9 cellular contexts compared by ENCODE assay signal in the genomic region with DNA sequence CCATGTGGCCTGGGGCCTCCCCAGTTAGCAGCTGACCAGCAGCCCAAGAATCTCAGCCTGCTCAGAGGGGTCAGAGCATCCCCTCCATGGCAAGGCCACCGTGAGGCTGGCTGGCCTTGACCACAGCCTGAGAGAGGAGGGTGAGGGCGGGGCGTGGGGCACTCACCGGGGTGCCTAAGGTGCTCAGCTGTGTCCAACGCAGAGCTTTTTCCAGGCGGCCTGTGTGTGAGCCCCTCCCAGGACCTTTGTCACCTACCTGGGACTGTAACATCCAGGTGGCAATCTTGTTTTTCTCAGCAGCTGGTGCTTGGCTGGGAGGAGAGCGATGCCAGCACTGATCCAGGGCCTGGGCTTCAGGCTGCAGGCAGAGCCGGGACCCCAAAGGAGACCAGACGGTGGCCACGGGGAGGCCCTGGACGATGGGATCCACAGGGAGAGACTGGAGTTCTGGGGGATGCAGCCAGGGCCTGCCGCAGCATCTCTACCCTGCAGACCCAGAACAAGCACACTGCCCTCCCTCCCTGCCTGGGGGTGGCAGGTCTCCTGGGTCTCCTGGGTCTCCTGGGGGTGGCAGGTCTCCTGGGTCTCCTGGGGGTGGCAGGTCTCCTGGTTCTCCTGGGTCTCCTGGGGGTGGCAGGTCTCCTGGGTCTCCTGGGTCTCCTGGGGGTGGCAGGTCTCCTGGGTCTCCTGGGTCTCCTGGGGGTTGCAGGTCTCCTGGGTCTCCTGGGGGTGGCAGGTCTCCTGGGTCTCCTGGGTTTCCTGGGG. TPM values are rescaled to one million over a fixed set of nuclear protein-coding genes. Genes with fewer than 3 reads are reported as not detected.
DNase-seq lines count a peak whose midpoint lies in the region; ATAC-seq and TF ChIP-seq lines count a peak whose summit lies in the region.
"Had no signal": no experiment of that assay in that cellular context is flagged by ENCODE, and none has a peak within 500 bp of the region (broad histone marks: within the 10 kb centered on the region; RNA-seq: fewer than 3 reads in every experiment).

No MANE protein-coding gene starts in this region.

- H3K4me2 ChIP-seq in BLaER1, result peak overlapping the region; percentile 93

- no peak for TF ChIP-seq CTCF in RWPE2 (IDR thresholded peaks at IDR 0.05; ENCODE audit: poor library complexity, severe bottlenecking)
- TF ChIP-seq CTCF in osteocyte (IDR thresholded peaks at IDR 0.05), result no peak

- CTCF ChIA-PET in CD4-positive, alpha-beta memory T cell (lab: Charles Lee; ENCODE audit: partially characterized antibody), result interaction anchor here (1.4 kb wide), 2 partner anchors 27 to 96 kb away, joined by 3 to 6 read pairs; no protein-coding TSS in a partner anchor

- peak overlapping the region; percentile 87 for H3K27ac ChIP-seq in BLaER1
- no peak overlapping the region for H3K27ac ChIP-seq in RWPE2 (ENCODE audit: poor library complexity, severe bottlenecking)
- H3K27ac ChIP-seq in CD4-positive, alpha-beta memory T cell (ENCODE audit: low read depth, low read length), result no peak overlapping the region

- H3K27ac Mint-ChIP-seq in osteocyte (ENCODE audit: unreplicated experiment), result no peak overlapping the region
- H3K27ac Mint-ChIP-seq in CD4-positive, alpha-beta memory T cell, result peak overlapping the region in 1 of 7 donors; percentile 70
- H3K27ac Mint-ChIP-seq: IgD-negative memory B cell had no signal

- H3K4me3 ChIP-seq in BLaER1 (peak overlapping the region; percentile 47; the same call in 1 of the 2 replicates), RWPE2 (ENCODE audit: severe bottlenecking) (no peak overlapping the region)
- H3K4me3 ChIP-seq in CD4-positive, alpha-beta memory T cell (ENCODE audit: low read length in 2 of 2), result no peak overlapping the region

- peaks cover 11% of the 10 kb centered on the region for H3K9me3 Mint-ChIP-seq in osteocyte (ENCODE audit: unreplicated experiment)
- peaks cover 0 to 8% (median 5%) of the 10 kb centered on the region in 8 donors for H3K9me3 Mint-ChIP-seq in CD4-positive, alpha-beta memory T cell

- ATAC-seq in RWPE2 (ENCODE audit: low read depth), result no peak; the same call in 2 of the 3 replicates
- peak; percentile 3 for ATAC-seq in esophagus mucosa
- no peak for ATAC-seq in GM18520 (IDR thresholded peaks at IDR 0.05; ENCODE audit: unreplicated experiment)
- no peak for ATAC-seq in GM19023 (IDR thresholded peaks at IDR 0.05; ENCODE audit: unreplicated experiment)

- H3K36me3 Mint-ChIP-seq in osteocyte (ENCODE audit: unreplicated experiment), result peaks cover 6% of the 10 kb centered on the region
- H3K36me3 Mint-ChIP-seq in CD4-positive, alpha-beta memory T cell, result peaks cover 0 to 1% of the 10 kb centered on the region in 2 donors
- H3K36me3 Mint-ChIP-seq: IgD-negative memory B cell had no signal

- no peaks in the 10 kb centered on the region for H4K20me1 ChIP-seq in BLaER1

- H3K4me1 ChIP-seq in BLaER1, result peaks cover 62% of the 10 kb centered on the region
- no peaks in the 10 kb centered on the region for H3K4me1 ChIP-seq in RWPE2 (ENCODE audit: insufficient read depth, poor library complexity, severe bottlenecking)
- H3K4me1 ChIP-seq in CD4-positive, alpha-beta memory T cell (ENCODE audit: insufficient read depth, low read length), result peaks cover 17% of the 10 kb centered on the region

- H3K4me1 Mint-ChIP-seq in osteocyte (ENCODE audit: unreplicated experiment), result peaks cover 21% of the 10 kb centered on the region
- H3K4me1 Mint-ChIP-seq in CD4-positive, alpha-beta memory T cell, result peaks cover 6 to 21% (median 7%) of the 10 kb centered on the region in 4 donors
- H3K4me1 Mint-ChIP-seq: IgD-negative memory B cell had no signal

- peaks cover 42% of the 10 kb centered on the region for H3K27me3 Mint-ChIP-seq in osteocyte (ENCODE audit: unreplicated experiment)
- peaks cover 3 to 9% of the 10 kb centered on the region in 2 donors for H3K27me3 Mint-ChIP-seq in CD4-positive, alpha-beta memory T cell

- H3K9me3 ChIP-seq in BLaER1 (peaks cover 3% of the 10 kb centered on the region), RWPE2 (ENCODE audit: severe bottlenecking) (no peaks in the 10 kb centered on the region)
- H3K9me3 ChIP-seq in CD4-positive, alpha-beta memory T cell (ENCODE audit: control insufficient read depth in 1 of 2, low read length in 2 of 2), result no peaks in the 10 kb centered on the region

- H3K9ac ChIP-seq in BLaER1, result peak overlapping the region; percentile 71

- no peak overlapping the region for H3K4me3 Mint-ChIP-seq in osteocyte (ENCODE audit: unreplicated experiment)
- peak overlapping the region in 1 of 8 donors; percentile 73 for H3K4me3 Mint-ChIP-seq in CD4-positive, alpha-beta memory T cell

- H3K27me3 ChIP-seq in BLaER1, result no peaks in the 10 kb centered on the region
- no peaks in the 10 kb centered on the region for H3K27me3 ChIP-seq in RWPE2 (ENCODE audit: insufficient read depth, poor library complexity, severe bottlenecking)
- no peaks in the 10 kb centered on the region for H3K27me3 ChIP-seq in CD4-positive, alpha-beta memory T cell (ENCODE audit: insufficient read depth, low read length)

- POLR2A ChIA-PET in CD4-positive, alpha-beta memory T cell (lab: Charles Lee; ENCODE audit: partially characterized antibody), result interaction anchor here (1.2 kb wide), 1 partner anchor 38 kb away, joined by 3 read pairs; no protein-coding TSS in a partner anchor

- intact Hi-C loops in CD4-positive, alpha-beta memory T cell (cut with micrococcal nuclease), result no loop called here

- peak; percentile 55 for DNase-seq in RWPE2 (ENCODE audit: low spot score)
- peak; percentile 83 for DNase-seq in osteocyte (ENCODE audit: extremely low spot score, unreplicated experiment)
- no peak for DNase-seq in CD4-positive, alpha-beta memory T cell
- no peak for DNase-seq in DMS53 (lab: John Stamatoyannopoulos, UW)

- H3K36me3 ChIP-seq in BLaER1 (no peaks in the 10 kb centered on the region), RWPE2 (ENCODE audit: low read depth) (no peaks in the 10 kb centered on the region)
- no peaks in the 10 kb centered on the region for H3K36me3 ChIP-seq in CD4-positive, alpha-beta memory T cell (ENCODE audit: insufficient read depth, low read length)

RNA-seq across cellular contexts. Expression of a gene that starts 12.3 kb away (rescaled TPM):
- total RNA-seq in esophagus mucosa, result 3.9 TPM
- 17.6 and 19.4 TPM in 2 replicates for total RNA-seq in osteocyte
- 10 to 100 TPM; 85.2 to 90.1 TPM for total RNA-seq in CD4-positive, alpha-beta memory T cell
- polyA plus RNA-seq in CD4-positive, alpha-beta memory T cell, result 1 to 10 TPM; 1.6 to 3.2 TPM

Comparison
In these comparisons a context has a peak if more than half of its experiments do, and no peak if none do; other contexts are left out.
1. DNase-seq: peak in RWPE2 (single experiment) and osteocyte (single experiment); none in CD4-positive, alpha-beta memory T cell (0 of 5) and DMS53 (single experiment).